3 cellular contexts compared by ENCODE assay signal in genomic region chr14:72663956-72664650, GRCh38.
TF ChIP-seq lines count a peak whose summit lies in the region.

No MANE protein-coding gene starts in this region.

TF ChIP-seq in SK-N-SH, 30 proteins besides CTCF, POLR2A, EP300 and RAD21 (continued from another document):
- TF ChIP-seq ELF1 (IDR thresholded peaks at IDR 0.05) (no peak), SMC3 (IDR thresholded peaks at IDR 0.05; ENCODE audit: low read depth, low read length) (no peak), EZH2phosphoT487 (IDR thresholded peaks at IDR 0.05; ENCODE audit: borderline replicate concordance, low read depth) (no peak), NFIC (IDR thresholded peaks at IDR 0.05; ENCODE audit: borderline replicate concordance) (no peak), POLR2AphosphoS5 (IDR thresholded peaks at IDR 0.05; ENCODE audit: low read depth, low read length) (no peak)
TF ChIP-seq in SK-N-SH: peak in this region for 0.

TF ChIP-seq in SK-N-SH treated with all-trans-retinoic acid at 6 μM for 48 hours, 23 proteins besides CTCF, POLR2A, EP300 and RAD21 (continued from another document):
- TF ChIP-seq, protein P1, sequence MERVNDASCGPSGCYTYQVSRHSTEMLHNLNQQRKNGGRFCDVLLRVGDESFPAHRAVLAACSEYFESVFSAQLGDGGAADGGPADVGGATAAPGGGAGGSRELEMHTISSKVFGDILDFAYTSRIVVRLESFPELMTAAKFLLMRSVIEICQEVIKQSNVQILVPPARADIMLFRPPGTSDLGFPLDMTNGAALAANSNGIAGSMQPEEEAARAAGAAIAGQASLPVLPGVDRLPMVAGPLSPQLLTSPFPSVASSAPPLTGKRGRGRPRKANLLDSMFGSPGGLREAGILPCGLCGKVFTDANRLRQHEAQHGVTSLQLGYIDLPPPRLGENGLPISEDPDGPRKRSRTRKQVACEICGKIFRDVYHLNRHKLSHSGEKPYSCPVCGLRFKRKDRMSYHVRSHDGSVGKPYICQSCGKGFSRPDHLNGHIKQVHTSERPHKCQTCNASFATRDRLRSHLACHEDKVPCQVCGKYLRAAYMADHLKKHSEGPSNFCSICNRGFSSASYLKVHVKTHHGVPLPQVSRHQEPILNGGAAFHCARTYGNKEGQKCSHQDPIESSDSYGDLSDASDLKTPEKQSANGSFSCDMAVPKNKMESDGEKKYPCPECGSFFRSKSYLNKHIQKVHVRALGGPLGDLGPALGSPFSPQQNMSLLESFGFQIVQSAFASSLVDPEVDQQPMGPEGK (CRISPR knock-in tag; IDR thresholded peaks at IDR 0.05; ENCODE audit: borderline replicate concordance), result no peak
- TF ChIP-seq OSR1 (CRISPR knock-in tag; IDR thresholded peaks at IDR 0.05), result no peak
- TF ChIP-seq ISL1 (CRISPR knock-in tag; IDR thresholded peaks at IDR 0.05), result no peak
- no peak for TF ChIP-seq ESRRG (CRISPR knock-in tag; IDR thresholded peaks at IDR 0.05)
- TF ChIP-seq, protein P2, sequence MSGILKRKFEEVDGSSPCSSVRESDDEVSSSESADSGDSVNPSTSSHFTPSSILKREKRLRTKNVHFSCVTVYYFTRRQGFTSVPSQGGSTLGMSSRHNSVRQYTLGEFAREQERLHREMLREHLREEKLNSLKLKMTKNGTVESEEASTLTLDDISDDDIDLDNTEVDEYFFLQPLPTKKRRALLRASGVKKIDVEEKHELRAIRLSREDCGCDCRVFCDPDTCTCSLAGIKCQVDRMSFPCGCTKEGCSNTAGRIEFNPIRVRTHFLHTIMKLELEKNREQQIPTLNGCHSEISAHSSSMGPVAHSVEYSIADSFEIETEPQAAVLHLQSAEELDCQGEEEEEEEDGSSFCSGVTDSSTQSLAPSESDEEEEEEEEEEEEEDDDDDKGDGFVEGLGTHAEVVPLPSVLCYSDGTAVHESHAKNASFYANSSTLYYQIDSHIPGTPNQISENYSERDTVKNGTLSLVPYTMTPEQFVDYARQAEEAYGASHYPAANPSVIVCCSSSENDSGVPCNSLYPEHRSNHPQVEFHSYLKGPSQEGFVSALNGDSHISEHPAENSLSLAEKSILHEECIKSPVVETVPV (CRISPR knock-in tag; IDR thresholded peaks at IDR 0.05), result no peak
- TF ChIP-seq ZNF8 (CRISPR knock-in tag; IDR thresholded peaks at IDR 0.05), result no peak
- no peak for TF ChIP-seq ZNF565 (CRISPR knock-in tag; conservative IDR thresholded peaks at IDR 0.05; ENCODE audit: low read depth)
- no peak for TF ChIP-seq GLIS3 (CRISPR knock-in tag; IDR thresholded peaks at IDR 0.05)
- no peak for TF ChIP-seq TCF4 (CRISPR knock-in tag; IDR thresholded peaks at IDR 0.05; ENCODE audit: borderline replicate concordance)
- TF ChIP-seq ZFP3 (CRISPR knock-in tag; IDR thresholded peaks at IDR 0.05), result no peak
- no peak for TF ChIP-seq PPARA (CRISPR knock-in tag; IDR thresholded peaks at IDR 0.05; ENCODE audit: borderline replicate concordance)
- TF ChIP-seq BACH2 (CRISPR knock-in tag; IDR thresholded peaks at IDR 0.05; ENCODE audit: borderline replicate concordance), result no peak
- no peak for TF ChIP-seq SNAI2 (CRISPR knock-in tag; IDR thresholded peaks at IDR 0.05)
- TF ChIP-seq ZFP30 (CRISPR knock-in tag; IDR thresholded peaks at IDR 0.05), result no peak
- no peak for TF ChIP-seq ZC3H10 (CRISPR knock-in tag; IDR thresholded peaks at IDR 0.05)

TF ChIP-seq in IMR-90, 13 proteins besides CTCF, POLR2A, EP300 and RAD21:
- no peak for TF ChIP-seq RCOR1 (IDR thresholded peaks at IDR 0.05; ENCODE audit: insufficient replicate concordance, low read length)
